In genomic region chr7:36115448-36116321, GRCh38 we compare ENCODE assay signal across 8 cellular contexts. TPM values are rescaled to one million over a fixed set of nuclear protein-coding genes. Genes with fewer than 3 reads are reported as not detected.
DNase-seq lines count a peak whose midpoint lies in the region; ATAC-seq and TF ChIP-seq lines count a peak whose summit lies in the region.

No MANE protein-coding gene starts in this region.

- peaks cover 13% of the 10 kb centered on the region for H3F3A ChIP-seq in smooth muscle cell (ENCODE audit: low read depth)

- TF ChIP-seq CTCF in smooth muscle cell (IDR thresholded peaks at IDR 0.05; ENCODE audit: borderline replicate concordance, insufficient read depth, poor library complexity, severe bottlenecking), result no peak

- DNase-seq in NCI-H345 treated with DMSO at 0.1 percent for 48 hours (lab: John Stamatoyannopoulos, UW; ENCODE audit: unreplicated experiment), result peak; percentile 18
- DNase-seq in activated T-cell treated with anti-CD3 and anti-CD28 coated beads, Interleukin-2, amount 50 U/mL, for 4 hours, result peak; percentile 42
- DNase-seq in glomerular endothelial cell (ENCODE audit: extremely low read depth, low read depth, low spot score), result peak; percentile 52
- peak; percentile 66 for DNase-seq in smooth muscle cell (lab: John Stamatoyannopoulos, UW; ENCODE audit: unreplicated experiment)
- DNase-seq in globus pallidus (ENCODE audit: low spot score), result no peak
- DNase-seq in NCI-H2196 treated with DMSO at 0.1 percent for 48 hours (lab: John Stamatoyannopoulos, UW; ENCODE audit: unreplicated experiment), result no peak

- no peak overlapping the region for H3K4me3 Mint-ChIP-seq in activated T-cell treated with anti-CD3 and anti-CD28 coated beads, Interleukin-2, amount 50 U/mL, for 4 hours

- peak overlapping the region; percentile 64 for H3K4me2 ChIP-seq in smooth muscle cell

- no peak overlapping the region for H2AFZ ChIP-seq in smooth muscle cell (ENCODE audit: low read depth)

- no peaks in the 10 kb centered on the region for H3K9me3 Mint-ChIP-seq in activated T-cell treated with anti-CD3 and anti-CD28 coated beads, Interleukin-2, amount 50 U/mL, for 4 hours

- no peaks in the 10 kb centered on the region for H3K36me3 ChIP-seq in smooth muscle cell (ENCODE audit: low read depth)

- no peaks in the 10 kb centered on the region for H3K27me3 Mint-ChIP-seq in activated T-cell treated with anti-CD3 and anti-CD28 coated beads, Interleukin-2, amount 50 U/mL, for 4 hours (ENCODE audit: low read depth)

- H3K9ac ChIP-seq in smooth muscle cell (ENCODE audit: low read depth), result no peak overlapping the region

- WGBS in smooth muscle cell (ENCODE audit: low lambda C conversion rate), result 22% methylated on average over 9 of the region's 9 CpGs

- no peak overlapping the region for H3K4me3 ChIP-seq in smooth muscle cell

- H3K36me3 Mint-ChIP-seq in activated T-cell treated with anti-CD3 and anti-CD28 coated beads, Interleukin-2, amount 50 U/mL, for 4 hours (ENCODE audit: insufficient read depth), result no peaks in the 10 kb centered on the region

- H3K79me2 ChIP-seq in smooth muscle cell (ENCODE audit: low read depth), result no peaks in the 10 kb centered on the region

- peak overlapping the region; percentile 79 for H3K27ac ChIP-seq in smooth muscle cell (ENCODE audit: low read depth)

- no peaks in the 10 kb centered on the region for H3K9me3 ChIP-seq in smooth muscle cell (replicated peaks; ENCODE audit: low read depth)

- H3K27me3 ChIP-seq in smooth muscle cell (ENCODE audit: low read depth), result no peaks in the 10 kb centered on the region

- ATAC-seq in GM18502 (IDR thresholded peaks at IDR 0.05; ENCODE audit: poor library complexity, unreplicated experiment) (peak; percentile 100), HG02623 (IDR thresholded peaks at IDR 0.05; ENCODE audit: unreplicated experiment) (peak; percentile 99)
- ATAC-seq in activated T-cell treated with anti-CD3 and anti-CD28 coated beads, Interleukin-2, amount 50 U/mL, for 4 hours, result peak; percentile 99

- no peaks in the 10 kb centered on the region for H3K4me1 ChIP-seq in smooth muscle cell (ENCODE audit: low read depth)

- peaks cover 27% of the 10 kb centered on the region for H3K4me1 Mint-ChIP-seq in activated T-cell treated with anti-CD3 and anti-CD28 coated beads, Interleukin-2, amount 50 U/mL, for 4 hours (ENCODE audit: low read depth)

- no peaks in the 10 kb centered on the region for H4K20me1 ChIP-seq in smooth muscle cell (ENCODE audit: low read depth)

RNA-seq across cellular contexts. Expression of gene EEPD1, which starts 37.4 kb away (rescaled TPM):
- 1 to 10 TPM in 2 of 3 donors, under 1 TPM in 1; 0.63 to 1.4 (median 1.3) TPM for total RNA-seq in activated T-cell treated with anti-CD3 and anti-CD28 coated beads, Interleukin-2, amount 50 U/mL, for 4 hours
- total RNA-seq in glomerular endothelial cell (4.7 and 6.2 TPM in 2 replicates), smooth muscle cell (0.58 and 1.5 TPM in 2 replicates)
- 1.5 and 1.9 TPM in 2 replicates for polyA plus RNA-seq in smooth muscle cell

Comparison
In these comparisons a context has a peak if more than half of its experiments do, and no peak if none do; other contexts are left out.
1. DNase-seq: peak in NCI-H345 treated with DMSO at 0.1 percent for 48 hours (single experiment), activated T-cell treated with anti-CD3 and anti-CD28 coated beads, Interleukin-2, amount 50 U/mL, for 4 hours (single experiment), glomerular endothelial cell (single experiment) and smooth muscle cell (single experiment); none in globus pallidus (single experiment) and NCI-H2196 treated with DMSO at 0.1 percent for 48 hours (single experiment).
2. Peak in every context shown above with its lines, with median percentiles within 50 percentile points of each other: ATAC-seq.